ENCODE assay signal across 23 cellular contexts in genomic region chr16:88696441-88696840, GRCh38. TPM values are rescaled to one million over a fixed set of nuclear protein-coding genes. Genes with fewer than 3 reads are reported as not detected.
"Had no signal": no experiment of that assay in that cellular context is flagged by ENCODE, and none has a peak within 500 bp of the region (broad histone marks: within the 10 kb centered on the region; RNA-seq: fewer than 3 reads in every experiment).

No MANE protein-coding gene starts in this region.

- ATAC-seq: gastroesophageal sphincter; left lobe of liver; naive thymus-derived CD8-positive, alpha-beta T cell; stimulated activated naive CD8-positive, alpha-beta T cell treated with anti-CD3 and anti-CD28 coated beads, Interleukin-15, Interleukin-2, amounts not matched to agents 100 U/mL and 50 U/mL, for 24 hours; upper lobe of right lung had no signal

- DNase-seq: cortex of kidney; dorsolateral prefrontal cortex; effector memory CD4-positive, alpha-beta T cell; glutamatergic neuron; islet precursor cell; mammary epithelial cell; naive thymus-derived CD8-positive, alpha-beta T cell; posterior cingulate gyrus; stimulated activated CD4-positive, alpha-beta T cell treated with anti-CD3 and anti-CD28 coated beads, Interleukin-2, amount 100 ng/mL, for 48 hours; stimulated activated naive CD8-positive, alpha-beta T cell treated with anti-CD3 and anti-CD28 coated beads, Interleukin-15, Interleukin-2, amounts not matched to agents 100 U/mL and 50 U/mL, for 24 hours; tibial artery; upper lobe of right lung had no signal

- H3K9me3 Mint-ChIP-seq: naive thymus-derived CD8-positive, alpha-beta T cell had no signal

- H3K9me3 ChIP-seq: esophagus muscularis mucosa, gastroesophageal sphincter, right atrium auricular region, tibial artery, upper lobe of right lung, vagina had no signal

- H3K4me3 ChIP-seq: dorsolateral prefrontal cortex, esophagus muscularis mucosa, gastroesophageal sphincter, right atrium auricular region, smooth muscle cell, tibial artery, upper lobe of right lung, vagina had no signal

- FAIRE-seq: endometrium had no signal

- H3K27ac ChIP-seq: dorsolateral prefrontal cortex, epithelial cell of prostate, esophagus muscularis mucosa, gastroesophageal sphincter, right atrium auricular region, tibial artery, upper lobe of right lung, vagina had no signal

- H3K4me3 Mint-ChIP-seq: naive thymus-derived CD8-positive, alpha-beta T cell had no signal

- H3K27me3 ChIP-seq: right atrium auricular region, upper lobe of right lung, vagina had no signal

- H3K27me3 Mint-ChIP-seq: naive thymus-derived CD8-positive, alpha-beta T cell had no signal

- H3K4me2 ChIP-seq: smooth muscle cell had no signal

RNA-seq across cellular contexts. Expression of gene SNAI3, which starts 10.1 kb away (rescaled TPM):
- total RNA-seq: fibroblast of villous mesenchyme, mammary epithelial cell, osteocyte, vagina had no signal
- polyA plus RNA-seq: neural cell had no signal
